9 cellular contexts compared by ENCODE assay signal in genomic region chr19:55353356-55353802, GRCh38. TPM values are rescaled to one million over a fixed set of nuclear protein-coding genes. Genes with fewer than 3 reads are reported as not detected.
DNase-seq lines count a peak whose midpoint lies in the region; ATAC-seq and TF ChIP-seq lines count a peak whose summit lies in the region.
"Had no signal": no experiment of that assay in that cellular context is flagged by ENCODE, and none has a peak within 500 bp of the region (broad histone marks: within the 10 kb centered on the region; RNA-seq: fewer than 3 reads in every experiment).

No MANE protein-coding gene starts in this region.

- peaks cover 11% of the 10 kb centered on the region for H3K27me3 ChIP-seq in ascending aorta
- peaks cover 0 to 11% of the 10 kb centered on the region in 2 donors for H3K27me3 ChIP-seq in right lobe of liver
- H3K27me3 ChIP-seq in tibial nerve = peaks cover 5 to 74% of the 10 kb centered on the region in 2 donors

- H3K4me3 ChIP-seq in ascending aorta (peak overlapping the region; percentile 47 to 59), right lobe of liver (peak overlapping the region; percentile 1 to 36 (median 4)), tibial nerve (peak overlapping the region; percentile 8 to 50 (median 26))

- H3K36me3 ChIP-seq in ascending aorta = no peaks in the 10 kb centered on the region
- H3K36me3 ChIP-seq in right lobe of liver = no peaks in the 10 kb centered on the region
- peaks cover 0 to 4% (median 0%) of the 10 kb centered on the region in 3 donors for H3K36me3 ChIP-seq in tibial nerve

- TF ChIP-seq POLR2A in right lobe of liver (IDR thresholded peaks at IDR 0.05) (no peak), tibial nerve (IDR thresholded peaks at IDR 0.05) (no peak)

- peak overlapping the region; percentile 83 to 86 for H3K4me3 Mint-ChIP-seq in activated T-cell treated with anti-CD3 and anti-CD28 coated beads, Interleukin-2, amount 50 U/mL, for 72 hours

- 3% methylated on average over 17 of the region's 24 CpGs for WGBS in right lobe of liver (ENCODE audit: insufficient coverage, low coverage, low lambda C conversion rate, missing lambda C conversion rate)
- WGBS in tibial nerve, 2 donors = 3 to 7% methylated on average over 24 of the region's 24 CpGs

- H3K9me3 Mint-ChIP-seq in activated T-cell treated with anti-CD3 and anti-CD28 coated beads, Interleukin-2, amount 50 U/mL, for 72 hours = no peaks in the 10 kb centered on the region

- no peak for DNase-seq in activated T-cell treated with anti-CD3 and anti-CD28 coated beads, Interleukin-2, amount 50 U/mL, for 72 hours
- DNase-seq in activated T-cell treated with anti-CD3 and anti-CD28 coated beads, Interleukin-2, amount 50 U/mL, for 1 hour = no peak
- no peak for DNase-seq in ascending aorta (ENCODE audit: low spot score in 2 of 2)
- no peak for DNase-seq in right lobe of liver
- DNase-seq in tibial nerve (ENCODE audit: low spot score in 2 of 2) = no peak
- no peak for DNase-seq in HCEC 1CT
- no peak for DNase-seq in NCI-H526 treated with DMSO at 0.1 percent for 48 hours (lab: John Stamatoyannopoulos, UW)

- H3K36me3 Mint-ChIP-seq in activated T-cell treated with anti-CD3 and anti-CD28 coated beads, Interleukin-2, amount 50 U/mL, for 72 hours (ENCODE audit: insufficient read depth in 2 of 2) = no peaks in the 10 kb centered on the region

- H3K27me3 Mint-ChIP-seq in activated T-cell treated with anti-CD3 and anti-CD28 coated beads, Interleukin-2, amount 50 U/mL, for 72 hours (ENCODE audit: low read depth) = peaks cover 47% of the 10 kb centered on the region

- ATAC-seq in activated T-cell treated with anti-CD3 and anti-CD28 coated beads, Interleukin-2, amount 50 U/mL, for 72 hours (replicated peaks in 1 of 2) = peak in 1 of 2 donors; percentile 5
- ATAC-seq in right lobe of liver (no peak), GM21786 (IDR thresholded peaks at IDR 0.05; ENCODE audit: unreplicated experiment) (no peak)

- no peak for TF ChIP-seq EP300 in tibial nerve (IDR thresholded peaks at IDR 0.05)

- no peak overlapping the region for H3K27ac Mint-ChIP-seq in activated T-cell treated with anti-CD3 and anti-CD28 coated beads, Interleukin-2, amount 50 U/mL, for 72 hours

- H3K27ac ChIP-seq in ascending aorta (no peak overlapping the region), right lobe of liver (no peak overlapping the region), tibial nerve (no peak overlapping the region)

- intact Hi-C loops in ascending aorta (cut with DNase I) = no loop called here
- intact Hi-C loops in right lobe of liver (cut with DNase I) = no loop called here

- no peak for TF ChIP-seq CTCF in ascending aorta (IDR thresholded peaks at IDR 0.05)
- no peak for TF ChIP-seq CTCF in right lobe of liver (IDR thresholded peaks at IDR 0.05)
- no peak for TF ChIP-seq CTCF in tibial nerve (IDR thresholded peaks at IDR 0.05)

- H3K4me1 Mint-ChIP-seq in activated T-cell treated with anti-CD3 and anti-CD28 coated beads, Interleukin-2, amount 50 U/mL, for 72 hours (ENCODE audit: low read depth) = peaks cover 18% of the 10 kb centered on the region

- H3K4me1 ChIP-seq in ascending aorta (peaks cover 3 to 12% of the 10 kb centered on the region in 2 donors), right lobe of liver (peaks cover 0 to 6% (median 0%) of the 10 kb centered on the region in 4 donors), tibial nerve (peaks cover 0 to 22% (median 8%) of the 10 kb centered on the region in 4 donors)

- H3K9me3 ChIP-seq in ascending aorta = no peaks in the 10 kb centered on the region
- no peaks in the 10 kb centered on the region for H3K9me3 ChIP-seq in right lobe of liver
- no peaks in the 10 kb centered on the region for H3K9me3 ChIP-seq in tibial nerve

RNA-seq across cellular contexts. Expression of gene COX6B2, which starts 1.1 kb away (rescaled TPM):
- 1 to 10 TPM; 3.1 to 7.4 TPM for total RNA-seq in activated T-cell treated with anti-CD3 and anti-CD28 coated beads, Interleukin-2, amount 50 U/mL, for 72 hours
- total RNA-seq in ascending aorta (not detected), right lobe of liver (not detected), tibial nerve (not detected)
- total RNA-seq: NCI-H460 had no signal

RNA-seq across cellular contexts. Expression of gene GARIN5B, which starts 9.7 kb away (rescaled TPM):
- total RNA-seq in activated T-cell treated with anti-CD3 and anti-CD28 coated beads, Interleukin-2, amount 50 U/mL, for 72 hours = under 1 TPM in 1 of 2 donors, not detected in 1; 0.07 TPM
- not detected for total RNA-seq in ascending aorta
- not detected for total RNA-seq in right lobe of liver
- not detected for total RNA-seq in tibial nerve
- total RNA-seq: NCI-H460 had no signal

RNA-seq across cellular contexts. Expression of gene KMT5C, which starts 13.7 kb away (rescaled TPM):
- 10 to 100 TPM; 29.2 to 31.3 TPM for total RNA-seq in activated T-cell treated with anti-CD3 and anti-CD28 coated beads, Interleukin-2, amount 50 U/mL, for 72 hours
- 21.7 TPM for total RNA-seq in ascending aorta
- 1 to 10 TPM; 2.3 to 5.3 (median 3.7) TPM for total RNA-seq in right lobe of liver
- total RNA-seq in tibial nerve = 10 to 100 TPM; 30.6 to 50.0 (median 41.2) TPM

RNA-seq across cellular contexts. Expression of gene IL11, which starts 16.9 kb away (rescaled TPM):
- 1 to 10 TPM; 4.0 to 5.4 TPM for total RNA-seq in activated T-cell treated with anti-CD3 and anti-CD28 coated beads, Interleukin-2, amount 50 U/mL, for 72 hours
- total RNA-seq in ascending aorta (not detected), right lobe of liver (not detected), tibial nerve (under 1 TPM in 1 of 4 donors, not detected in 3; 0.21 TPM)

RNA-seq across cellular contexts. Expression of gene TMEM190, which starts 23.2 kb away (rescaled TPM):
- total RNA-seq in activated T-cell treated with anti-CD3 and anti-CD28 coated beads, Interleukin-2, amount 50 U/mL, for 72 hours = not detected
- total RNA-seq in ascending aorta = not detected
- not detected for total RNA-seq in right lobe of liver
- total RNA-seq in tibial nerve = 1 to 10 TPM in 1 of 4 donors, not detected in 3; 2.7 TPM
- total RNA-seq: NCI-H460 had no signal
